ENCODE assay signal across 36 cellular contexts in genomic region chr7:26051021-26051420, GRCh38.
"Had no signal": no experiment of that assay in that cellular context is flagged by ENCODE, and none has a peak within 500 bp of the region (broad histone marks: within the 10 kb centered on the region; RNA-seq: fewer than 3 reads in every experiment).

No MANE protein-coding gene starts in this region.

- H3K36me3 ChIP-seq: ascending aorta, breast epithelium, cardiac muscle cell, esophagus muscularis mucosa, gastrocnemius medialis, heart right ventricle had no signal

- H3K27me3 ChIP-seq: ascending aorta, breast epithelium, cardiac muscle cell, foreskin keratinocyte, hepatocyte had no signal

- H3K27ac Mint-ChIP-seq: activated CD4-positive, alpha-beta memory T cell treated with anti-CD3 and anti-CD28 coated beads, Interleukin-2, amount 10 ng/mL, durations not matched to agents 7 days and 5 days; activated CD4-positive, alpha-beta T cell treated with anti-CD3 and anti-CD28 coated beads for 36 hours; activated CD4-positive, alpha-beta T cell treated with anti-CD3 and anti-CD28 coated beads, Interleukin-2, amount 10 ng/mL, durations not matched to agents 24 days and 14 days; activated naive CD4-positive, alpha-beta T cell treated with anti-CD3 and anti-CD28 coated beads, Interleukin-2, amount 10 ng/mL, durations not matched to agents 7 days and 5 days; activated naive CD4-positive, alpha-beta T cell treated with anti-CD3 and anti-CD28 coated beads, Interleukin-2, amount 50 U/mL, for 72 hours; activated naive CD8-positive, alpha-beta T cell treated with anti-CD3 and anti-CD28 coated beads, Interleukin-2, amount 10 ng/mL, durations not matched to agents 7 days and 5 days; activated T-cell treated with anti-CD3 and anti-CD28 coated beads, Interleukin-2, amount 50 U/mL, for 24 hours; activated T-cell treated with anti-CD3 and anti-CD28 coated beads, Interleukin-2, amount 50 U/mL, for 72 hours; brain; dendritic cell treated with granulocyte-macrophage colony-stimulating factor and Interleukin-4, amounts not matched to agents 40 ng/mL and 50 ng/mL, for 4 days; endodermal cell; T-helper 17 cell; T-helper 2 cell treated with Interferon-gamma antibody and Interleukin-4, amounts not matched to agents 5 μg/mL and 100 μg/mL, for 36 hours had no signal

- H3K4me2 ChIP-seq: hepatocyte had no signal

- H3K36me3 Mint-ChIP-seq: activated naive CD4-positive, alpha-beta T cell treated with anti-CD3 and anti-CD28 coated beads, Interleukin-2, amount 10 ng/mL, durations not matched to agents 7 days and 5 days; activated naive CD4-positive, alpha-beta T cell treated with anti-CD3 and anti-CD28 coated beads, Interleukin-2, amount 50 U/mL, for 72 hours; activated naive CD8-positive, alpha-beta T cell treated with anti-CD3 and anti-CD28 coated beads, Interleukin-2, amount 10 ng/mL, durations not matched to agents 7 days and 5 days had no signal

- H3K4me3 ChIP-seq: ascending aorta, breast epithelium, cardiac muscle cell, coronary artery, dorsolateral prefrontal cortex, esophagus muscularis mucosa, gastrocnemius medialis, heart right ventricle, hepatocyte had no signal

- H3K4me1 Mint-ChIP-seq: activated CD4-positive, alpha-beta memory T cell treated with anti-CD3 and anti-CD28 coated beads, Interleukin-2, amount 10 ng/mL, durations not matched to agents 7 days and 5 days; activated CD4-positive, alpha-beta T cell treated with anti-CD3 and anti-CD28 coated beads for 36 hours; activated CD4-positive, alpha-beta T cell treated with anti-CD3 and anti-CD28 coated beads, Interleukin-2, amount 10 ng/mL, durations not matched to agents 24 days and 14 days; activated naive CD4-positive, alpha-beta T cell treated with anti-CD3 and anti-CD28 coated beads, Interleukin-2, amount 10 ng/mL, durations not matched to agents 7 days and 5 days; activated naive CD8-positive, alpha-beta T cell treated with anti-CD3 and anti-CD28 coated beads, Interleukin-2, amount 10 ng/mL, durations not matched to agents 7 days and 5 days; brain; endodermal cell; T-helper 17 cell had no signal

- H3K9me3 Mint-ChIP-seq: activated CD4-positive, alpha-beta memory T cell treated with anti-CD3 and anti-CD28 coated beads, Interleukin-2, amount 10 ng/mL, durations not matched to agents 7 days and 5 days; activated CD4-positive, alpha-beta T cell treated with anti-CD3 and anti-CD28 coated beads, Interleukin-2, amount 10 ng/mL, durations not matched to agents 24 days and 14 days; activated naive CD4-positive, alpha-beta T cell treated with anti-CD3 and anti-CD28 coated beads, Interleukin-2, amount 50 U/mL, for 72 hours; activated T-cell treated with anti-CD3 and anti-CD28 coated beads, Interleukin-2, amount 50 U/mL, for 24 hours; activated T-cell treated with anti-CD3 and anti-CD28 coated beads, Interleukin-2, amount 50 U/mL, for 72 hours; dendritic cell treated with granulocyte-macrophage colony-stimulating factor and Interleukin-4, amounts not matched to agents 40 ng/mL and 50 ng/mL, for 4 days; T-helper 2 cell treated with Interferon-gamma antibody and Interleukin-4, amounts not matched to agents 5 μg/mL and 100 μg/mL, for 36 hours had no signal

- ATAC-seq: activated CD4-positive, alpha-beta T cell treated with anti-CD3 and anti-CD28 coated beads for 36 hours; activated naive CD4-positive, alpha-beta T cell treated with anti-CD3 and anti-CD28 coated beads, Interleukin-2, amount 50 U/mL, for 72 hours; activated T-cell treated with anti-CD3 and anti-CD28 coated beads, Interleukin-2, amount 50 U/mL, for 72 hours; foreskin keratinocyte; gastrocnemius medialis; heart right ventricle; T-helper 17 cell had no signal

- H3K27ac ChIP-seq: ascending aorta, breast epithelium, cardiac muscle cell, coronary artery, dorsolateral prefrontal cortex, esophagus muscularis mucosa, foreskin keratinocyte, gastrocnemius medialis, heart right ventricle, hepatocyte had no signal

- H3K4me1 ChIP-seq: ascending aorta, breast epithelium, esophagus muscularis mucosa, gastrocnemius medialis, heart right ventricle had no signal

- H3K4me3 Mint-ChIP-seq: activated CD4-positive, alpha-beta memory T cell treated with anti-CD3 and anti-CD28 coated beads, Interleukin-2, amount 10 ng/mL, durations not matched to agents 7 days and 5 days; activated CD4-positive, alpha-beta T cell treated with anti-CD3 and anti-CD28 coated beads for 36 hours; activated CD4-positive, alpha-beta T cell treated with anti-CD3 and anti-CD28 coated beads, Interleukin-2, amount 10 ng/mL, durations not matched to agents 24 days and 14 days; activated naive CD4-positive, alpha-beta T cell treated with anti-CD3 and anti-CD28 coated beads, Interleukin-2, amount 10 ng/mL, durations not matched to agents 7 days and 5 days; activated naive CD8-positive, alpha-beta T cell treated with anti-CD3 and anti-CD28 coated beads, Interleukin-2, amount 10 ng/mL, durations not matched to agents 7 days and 5 days; activated T-cell treated with anti-CD3 and anti-CD28 coated beads, Interleukin-2, amount 50 U/mL, for 24 hours; activated T-cell treated with anti-CD3 and anti-CD28 coated beads, Interleukin-2, amount 50 U/mL, for 72 hours; brain; dendritic cell treated with granulocyte-macrophage colony-stimulating factor and Interleukin-4, amounts not matched to agents 40 ng/mL and 50 ng/mL, for 4 days; endodermal cell; T-helper 17 cell; T-helper 2 cell treated with Interferon-gamma antibody and Interleukin-4, amounts not matched to agents 5 μg/mL and 100 μg/mL, for 36 hours had no signal

- H3K79me2 ChIP-seq: hepatocyte had no signal

- H2AFZ ChIP-seq: hepatocyte had no signal

- H3K9me3 ChIP-seq: ascending aorta, gastrocnemius medialis had no signal

- DNase-seq: activated CD4-positive, alpha-beta memory T cell treated with anti-CD3 and anti-CD28 coated beads, Interleukin-2, amount 10 ng/mL, durations not matched to agents 7 days and 5 days; activated CD4-positive, alpha-beta T cell treated with anti-CD3 and anti-CD28 coated beads for 36 hours; activated CD4-positive, alpha-beta T cell treated with anti-CD3 and anti-CD28 coated beads, Interleukin-2, amount 10 ng/mL, durations not matched to agents 24 days and 14 days; activated CD4-positive, alpha-beta T cell treated with anti-CD3 and anti-CD28 coated beads, Interleukin-2, amount 50 U/mL, for 4 hours; activated CD4-positive, CD25-positive, alpha-beta regulatory T cell; activated CD4-positive, CD25-positive, alpha-beta regulatory T cell treated with anti-CD3 and anti-CD28 coated beads, Interleukin-2, amount 50 U/mL, for 72 hours; activated CD8-positive, alpha-beta memory T cell treated with anti-CD3 and anti-CD28 coated beads, Interleukin-2, amount 50 U/mL, for 48 hours; activated gamma-delta T cell; activated naive CD4-positive, alpha-beta T cell; activated naive CD4-positive, alpha-beta T cell treated with anti-CD3 and anti-CD28 coated beads, Interleukin-2, amount 10 ng/mL, durations not matched to agents 7 days and 5 days; activated naive CD8-positive, alpha-beta T cell treated with anti-CD3 and anti-CD28 coated beads, Interleukin-2, amount 10 ng/mL, durations not matched to agents 7 days and 5 days; activated T-cell treated with anti-CD3 and anti-CD28 coated beads for 4 hours; activated T-cell treated with anti-CD3 and anti-CD28 coated beads, Interleukin-2, amount 50 U/mL, for 24 hours; activated T-cell treated with anti-CD3 and anti-CD28 coated beads, Interleukin-2, amount 50 U/mL, for 72 hours; central memory CD4-positive, alpha-beta T cell; cerebellar nuclear complex; dorsolateral prefrontal cortex; effector memory CD4-positive, alpha-beta T cell; endodermal cell; erythroblast; foreskin keratinocyte; gastrocnemius medialis; glutamatergic neuron; heart right ventricle; T-helper 17 cell; T1000 had no signal
